In genomic region chr6:162576009-162576408, GRCh38 we compare ENCODE assay signal across 21 cellular contexts.
"Had no signal": no experiment of that assay in that cellular context is flagged by ENCODE, and none has a peak within 500 bp of the region (broad histone marks: within the 10 kb centered on the region; RNA-seq: fewer than 3 reads in every experiment).

No MANE protein-coding gene starts in this region.

- H3K36me3 ChIP-seq: gastroesophageal sphincter, heart left ventricle, lower lobe of right lung, pancreas, right lobe of liver, stomach, thyroid gland had no signal

- H3K9me3 ChIP-seq: gastroesophageal sphincter, heart left ventricle, lower lobe of right lung, pancreas, right lobe of liver, stomach, thyroid gland had no signal

- H3K27ac ChIP-seq: coronary artery, gastroesophageal sphincter, heart left ventricle, hepatocyte, lower lobe of right lung, pancreas, right lobe of liver, stomach, thyroid gland had no signal

- H3K27me3 ChIP-seq: gastroesophageal sphincter, heart left ventricle, hepatocyte, pancreas, right lobe of liver, stomach, thyroid gland had no signal

- ATAC-seq: effector memory CD8-positive, alpha-beta T cell; gastroesophageal sphincter; heart left ventricle; left ventricle myocardium superior; lower lobe of right lung; natural killer cell; pancreas; right lobe of liver; stimulated activated effector memory CD8-positive, alpha-beta T cell treated with anti-CD3 and anti-CD28 coated beads, Interleukin-12 subunit alpha, Interleukin-12 subunit beta, amount 100 ng/mL, for 72 hours had no signal

- DNase-seq: dermis blood vessel endothelial cell; effector memory CD8-positive, alpha-beta T cell; heart left ventricle; kidney glomerular epithelial cell; left ventricle myocardium superior; lower lobe of right lung; natural killer cell; occipital lobe; pancreas; right lobe of liver; stimulated activated CD4-positive, alpha-beta T cell treated with anti-CD3 and anti-CD28 coated beads, Interleukin-12 subunit alpha, Interleukin-12 subunit beta, amount 100 ng/mL, for 4 hours; stimulated activated CD4-positive, alpha-beta T cell treated with anti-CD3 and anti-CD28 coated beads, Interleukin-2, amount 100 ng/mL, for 24 hours; stimulated activated CD4-positive, alpha-beta T cell treated with anti-CD3 and anti-CD28 coated beads, Interleukin-4, amount 100 ng/mL, for 24 hours; stimulated activated naive CD4-positive, alpha-beta T cell treated with Interleukin-2 at 50 U/mL for 16 hours; stomach; thyroid gland had no signal

- H3K4me1 ChIP-seq: gastroesophageal sphincter, lower lobe of right lung, pancreas, right lobe of liver, stomach, thyroid gland had no signal

- H3K4me3 ChIP-seq: coronary artery, gastroesophageal sphincter, heart left ventricle, hepatocyte, lower lobe of right lung, pancreas, right lobe of liver, smooth muscle cell, stomach, thyroid gland had no signal
